In the genomic region with DNA sequence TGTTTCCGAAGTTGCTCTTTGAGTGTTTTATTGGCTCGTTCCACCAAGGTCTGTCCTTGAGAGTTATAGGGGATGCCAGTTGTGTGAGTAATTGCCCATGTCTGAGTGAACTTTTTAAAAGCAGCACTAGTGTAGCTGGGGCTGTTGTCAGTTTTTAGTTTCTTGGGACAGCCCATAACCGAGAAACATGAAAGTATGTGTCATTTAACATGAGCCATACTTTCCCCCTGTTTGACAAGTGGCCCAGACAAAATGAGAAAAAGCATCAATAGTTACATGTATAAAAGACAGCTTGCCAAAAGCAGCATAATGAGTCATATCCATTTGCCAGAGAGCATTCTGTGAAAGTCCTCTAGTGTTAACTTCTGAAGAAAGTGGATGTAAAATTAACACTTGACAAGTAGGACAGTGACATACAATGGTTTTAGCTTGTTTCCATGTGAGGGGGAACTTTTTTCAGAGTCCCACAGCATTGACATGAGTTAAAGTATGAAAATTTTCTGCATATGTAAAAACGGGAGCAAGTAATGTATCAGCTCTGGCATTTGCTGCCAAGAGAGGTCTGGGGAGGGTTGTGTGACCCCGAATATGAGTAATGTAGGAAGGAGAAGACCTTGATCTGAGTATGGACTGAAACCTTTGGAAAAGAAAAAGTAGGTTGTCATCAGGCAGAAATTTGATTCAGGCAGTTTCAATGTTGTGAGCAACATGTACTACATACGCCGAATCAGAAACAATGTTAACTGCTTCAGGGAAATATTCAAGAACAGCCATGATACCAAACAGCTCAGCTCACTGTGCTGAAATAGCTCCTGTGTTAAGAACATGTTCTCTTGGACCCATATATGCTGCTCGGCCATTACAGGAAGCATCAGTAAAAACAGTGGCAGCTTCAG, we compare ENCODE assay signal across 1 cellular context.
TF ChIP-seq lines count a peak whose summit lies in the region.

No MANE protein-coding gene starts in this region.

TF ChIP-seq in endothelial cell of umbilical vein, 7 proteins besides CTCF, POLR2A, EP300 and RAD21:
- TF ChIP-seq MYC (IDR thresholded peaks at IDR 0.05; ENCODE audit: low read depth, low read length) (no peak), FOS (IDR thresholded peaks at IDR 0.05; ENCODE audit: borderline replicate concordance, insufficient read depth, low read length) (peak; percentile 39)
